In genomic region chr6:136060759-136061158, GRCh38 we compare ENCODE assay signal across 30 cellular contexts.
"Had no signal": no experiment of that assay in that cellular context is flagged by ENCODE, and none has a peak within 500 bp of the region (broad histone marks: within the 10 kb centered on the region; RNA-seq: fewer than 3 reads in every experiment).

No MANE protein-coding gene starts in this region.

- H3K4me1 ChIP-seq: ascending aorta had no signal

- ATAC-seq: activated CD8-positive, alpha-beta memory T cell treated with anti-CD3 and anti-CD28 coated beads, Interleukin-2, amount 10 ng/mL, durations not matched to agents 7 days and 5 days; activated CD8-positive, alpha-beta T cell treated with anti-CD3 and anti-CD28 coated beads, Interleukin-2, amount 10 ng/mL, durations not matched to agents 7 days and 5 days; activated naive CD8-positive, alpha-beta T cell treated with anti-CD3 and anti-CD28 coated beads, Interleukin-2, amount 50 U/mL, for 24 hours had no signal

- H3K36me3 ChIP-seq: ascending aorta, cardiac muscle cell had no signal

- H3K9me3 ChIP-seq: ascending aorta had no signal

- H3K27ac ChIP-seq: ascending aorta, cardiac muscle cell, VCaP had no signal

- DNase-seq: activated B cell treated with CpG ODN at 0.5 μM for 24 hours; activated CD4-positive, alpha-beta memory T cell treated with anti-CD3 and anti-CD28 coated beads, Interleukin-2, amount 10 ng/mL, durations not matched to agents 7 days and 5 days; activated CD4-positive, alpha-beta T cell treated with anti-CD3 and anti-CD28 coated beads for 48 hours; activated CD4-positive, alpha-beta T cell treated with anti-CD3 and anti-CD28 coated beads, Interleukin-2, amount 10 ng/mL, durations not matched to agents 7 days and 5 days; activated CD4-positive, alpha-beta T cell treated with anti-CD3 and anti-CD28 coated beads, Interleukin-2, amount 50 U/mL, for 48 hours; activated CD4-positive, CD25-positive, alpha-beta regulatory T cell treated with anti-CD3 and anti-CD28 coated beads, Interleukin-2, amount 50 U/mL, for 72 hours; activated CD8-positive, alpha-beta memory T cell treated with anti-CD3 and anti-CD28 coated beads for 24 hours; activated CD8-positive, alpha-beta memory T cell treated with anti-CD3 and anti-CD28 coated beads, Interleukin-2, amount 10 ng/mL, durations not matched to agents 7 days and 5 days; activated CD8-positive, alpha-beta memory T cell treated with anti-CD3 and anti-CD28 coated beads, Interleukin-2, amount 50 U/mL, for 48 hours; activated CD8-positive, alpha-beta T cell treated with anti-CD3 and anti-CD28 coated beads, Interleukin-2, amount 10 ng/mL, durations not matched to agents 7 days and 5 days; activated effector memory CD4-positive, alpha-beta T cell treated with Interleukin-2 at 50 U/mL for 16 hours; activated gamma-delta T cell; activated naive CD4-positive, alpha-beta T cell treated with anti-CD3 and anti-CD28 coated beads, Interleukin-2, amount 10 ng/mL, durations not matched to agents 7 days and 5 days; activated naive CD4-positive, alpha-beta T cell treated with Interleukin-2 at 50 U/mL for 16 hours; activated naive CD8-positive, alpha-beta T cell treated with anti-CD3 and anti-CD28 coated beads, Interleukin-2, amount 10 ng/mL, durations not matched to agents 7 days and 5 days; activated naive CD8-positive, alpha-beta T cell treated with anti-CD3 and anti-CD28 coated beads, Interleukin-2, amount 50 U/mL, for 24 hours; activated T-cell treated with anti-CD3 and anti-CD28 coated beads, Interleukin-2, amount 50 U/mL, for 24 hours; activated T-cell treated with anti-CD3 and anti-CD28 coated beads, Interleukin-2, amount 50 U/mL, for 48 hours; amygdala; anterior cingulate cortex; caudate nucleus; cerebellar nuclear complex; T-helper 1 cell; T-helper 2 cell; T-helper 9 cell had no signal

- H3K27me3 ChIP-seq: ascending aorta, cardiac muscle cell had no signal

- FAIRE-seq: bronchial epithelial cell, TTC549 had no signal

- H3K4me3 ChIP-seq: ascending aorta, cardiac muscle cell had no signal
